13 cellular contexts compared by ENCODE assay signal in the genomic region with DNA sequence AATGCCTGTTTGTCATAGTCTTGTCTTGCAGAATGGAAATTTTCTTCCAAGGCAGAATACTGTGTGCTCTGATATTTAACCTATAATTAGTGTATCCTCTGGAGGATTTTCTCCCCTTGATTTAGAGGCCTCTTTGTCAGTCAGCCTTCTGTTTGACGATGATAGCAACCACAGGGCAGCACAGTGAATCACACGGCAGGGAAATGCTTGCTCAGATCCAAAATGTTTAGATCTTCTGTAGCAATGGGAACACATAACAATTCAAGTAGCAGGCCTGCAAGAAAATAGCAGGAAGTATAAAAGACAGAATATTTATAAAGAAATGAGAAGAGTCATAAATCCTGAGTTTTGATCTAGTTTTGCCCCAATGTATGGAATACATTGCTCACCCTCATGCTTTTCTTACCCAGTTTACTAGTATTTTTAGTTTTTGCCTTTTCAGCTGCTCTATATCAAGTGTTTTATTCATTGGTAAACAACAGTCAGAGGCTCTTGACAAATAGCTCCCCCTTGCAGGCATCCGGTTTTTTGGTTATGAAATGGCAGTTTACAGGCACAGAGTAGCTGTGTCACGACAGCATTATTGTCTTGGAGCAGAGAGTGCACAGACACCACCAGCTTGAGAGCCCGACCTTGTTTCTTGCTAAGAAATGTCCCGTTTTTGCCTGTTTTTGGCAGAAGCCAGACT.
A peak's percentile ranks its signal among the peaks of the same experiment; 100 is the strongest.
DNase-seq lines count a peak whose midpoint lies in the region; ATAC-seq and TF ChIP-seq lines count a peak whose summit lies in the region.
"Had no signal": no experiment of that assay in that cellular context is flagged by ENCODE, and none has a peak within 500 bp of the region (broad histone marks: within the 10 kb centered on the region; RNA-seq: fewer than 3 reads in every experiment).

No MANE protein-coding gene starts in this region.

- no peaks in the 10 kb centered on the region for H3K9me3 ChIP-seq in RWPE2 (ENCODE audit: severe bottlenecking)
- H3K9me3 ChIP-seq: spleen had no signal

- peak; percentile 46; the same call in 2 of the 3 replicates for ATAC-seq in RWPE2 (ENCODE audit: low read depth)
- no peak for ATAC-seq in HG03095 (IDR thresholded peaks at IDR 0.05; ENCODE audit: unreplicated experiment)
- no peak for ATAC-seq in HG02759 (IDR thresholded peaks at IDR 0.05; ENCODE audit: unreplicated experiment)
- ATAC-seq: effector memory CD8-positive, alpha-beta T cell had no signal

- no peaks in the 10 kb centered on the region for H3K9me3 Mint-ChIP-seq in chondrocyte (ENCODE audit: low read depth)
- H3K9me3 Mint-ChIP-seq: CD8-positive, alpha-beta memory T cell; effector memory CD8-positive, alpha-beta T cell; naive B cell had no signal

- H3K27me3 ChIP-seq in RWPE2 (ENCODE audit: insufficient read depth, poor library complexity, severe bottlenecking): peaks cover 12% of the 10 kb centered on the region

- DNase-seq in AG09319 (ENCODE audit: extremely low read depth, low read depth) (no peak), GOT3 (lab: John Stamatoyannopoulos, UW) (peak; percentile 30), RWPE2 (ENCODE audit: low spot score) (no peak), chondrocyte (ENCODE audit: low spot score) (no peak), NCI-H146 treated with DMSO at 0.1 percent for 48 hours (lab: John Stamatoyannopoulos, UW; ENCODE audit: unreplicated experiment) (no peak), cerebellar nuclear complex (lab: John Stamatoyannopoulos, UW) (no peak)
- DNase-seq: CD8-positive, alpha-beta memory T cell; effector memory CD8-positive, alpha-beta T cell; naive B cell; NCI-H187 treated with DMSO at 0.1 percent for 48 hours; spleen had no signal

- no peak overlapping the region for H3K27ac Mint-ChIP-seq in chondrocyte (ENCODE audit: unreplicated experiment)
- H3K27ac Mint-ChIP-seq: CD8-positive, alpha-beta memory T cell; effector memory CD8-positive, alpha-beta T cell; naive B cell had no signal

- peaks cover 4% of the 10 kb centered on the region for H3K4me1 Mint-ChIP-seq in chondrocyte (ENCODE audit: low read depth)

- peaks cover 47% of the 10 kb centered on the region for H3K27me3 Mint-ChIP-seq in chondrocyte (ENCODE audit: low read depth)

- H3K36me3 Mint-ChIP-seq in chondrocyte (ENCODE audit: low read depth): no peaks in the 10 kb centered on the region
- H3K36me3 Mint-ChIP-seq: CD8-positive, alpha-beta memory T cell; naive B cell had no signal

- H3K27ac ChIP-seq in RWPE2 (ENCODE audit: poor library complexity, severe bottlenecking): no peak overlapping the region

- TF ChIP-seq CTCF in AG09319 (IDR thresholded peaks at IDR 0.05; ENCODE audit: low read depth, low read length) (peak; percentile 16), RWPE2 (IDR thresholded peaks at IDR 0.05; ENCODE audit: poor library complexity, severe bottlenecking) (no peak), chondrocyte (IDR thresholded peaks at IDR 0.05) (peak; percentile 10)

- H3K36me3 ChIP-seq in RWPE2 (ENCODE audit: low read depth): no peaks in the 10 kb centered on the region
- H3K36me3 ChIP-seq: spleen had no signal

- H3K4me3 ChIP-seq in RWPE2 (ENCODE audit: severe bottlenecking): no peak overlapping the region
- H3K4me3 ChIP-seq: spleen had no signal

- no peak overlapping the region for H3K4me3 Mint-ChIP-seq in chondrocyte (ENCODE audit: unreplicated experiment)
- H3K4me3 Mint-ChIP-seq: CD8-positive, alpha-beta memory T cell; effector memory CD8-positive, alpha-beta T cell; naive B cell had no signal

- no peaks in the 10 kb centered on the region for H3K4me1 ChIP-seq in RWPE2 (ENCODE audit: insufficient read depth, poor library complexity, severe bottlenecking)
